ENCODE assay signal across 8 cellular contexts in genomic region chr19:17469371-17470203, GRCh38. TPM values are rescaled to one million over a fixed set of nuclear protein-coding genes. Genes with fewer than 3 reads are reported as not detected.
DNase-seq lines count a peak whose midpoint lies in the region; ATAC-seq and TF ChIP-seq lines count a peak whose summit lies in the region.

No MANE protein-coding gene starts in this region.

- H3K4me1 ChIP-seq in GM23248 (ENCODE audit: insufficient read depth): peaks cover 28% of the 10 kb centered on the region
- peaks cover 19% of the 10 kb centered on the region for H3K4me1 ChIP-seq in SJSA1 (replicated peaks)
- H3K4me1 ChIP-seq in gastroesophageal sphincter: peaks cover 0 to 62% (median 18%) of the 10 kb centered on the region in 3 donors

- H3K9ac ChIP-seq in GM23248: peak overlapping the region; percentile 79

- H3K79me2 ChIP-seq in GM23248 (ENCODE audit: insufficient read depth): peaks cover 39% of the 10 kb centered on the region

- in situ Hi-C loops in GM23248 (cut with MboI): no loop called here

- H4K20me1 ChIP-seq in GM23248 (ENCODE audit: insufficient read depth): no peaks in the 10 kb centered on the region

- 1 to 3% methylated on average over 36 to 45 of the region's 45 CpGs for WGBS in GM23248 (ENCODE audit: low coverage in 1 of 2, low lambda C conversion rate in 2 of 2, missing lambda C conversion rate in 2 of 2), 2 experiments
- WGBS in gastroesophageal sphincter (ENCODE audit: low coverage in 1 of 2), 2 donors: 0% methylated on average over 3 to 7 of the region's 45 CpGs

- no peaks in the 10 kb centered on the region for H3K9me2 ChIP-seq in GM23248 (ENCODE audit: insufficient read depth)

- peak overlapping the region; percentile 84 for H3K4me3 Mint-ChIP-seq in activated naive CD4-positive, alpha-beta T cell treated with anti-CD3 and anti-CD28 coated beads for 36 hours

- no peaks in the 10 kb centered on the region for H3K36me3 Mint-ChIP-seq in activated naive CD4-positive, alpha-beta T cell treated with anti-CD3 and anti-CD28 coated beads for 36 hours (ENCODE audit: low read depth)

- peak overlapping the region; percentile 92 for H2AFZ ChIP-seq in GM23248

- no peak for TF ChIP-seq POLR2A in gastroesophageal sphincter (IDR thresholded peaks at IDR 0.05)

- peak overlapping the region; percentile 10 for H3K27ac Mint-ChIP-seq in activated naive CD4-positive, alpha-beta T cell treated with anti-CD3 and anti-CD28 coated beads for 36 hours

- H3K9me3 Mint-ChIP-seq in activated naive CD4-positive, alpha-beta T cell treated with anti-CD3 and anti-CD28 coated beads for 36 hours: no peaks in the 10 kb centered on the region

- intact Hi-C loops in activated naive CD4-positive, alpha-beta T cell treated with anti-CD3 and anti-CD28 coated beads for 36 hours (cut with micrococcal nuclease): loop anchor here (1.0 to 5.0 kb wide), 6 partner anchors 19 to 463 kb away; partner anchors contain the start of genes CCDC124, COLGALT1, DDA1 and PGLS

- H3K9me3 ChIP-seq in GM23248 (ENCODE audit: low read depth) (no peaks in the 10 kb centered on the region), SJSA1 (replicated peaks) (no peaks in the 10 kb centered on the region), gastroesophageal sphincter (no peaks in the 10 kb centered on the region)

- H3K27ac ChIP-seq in GM23248 (peak overlapping the region; percentile 77), SJSA1 (peak overlapping the region; percentile 57), gastroesophageal sphincter (peak overlapping the region; percentile 59 to 92 (median 90))

- H3K4me3 ChIP-seq in GM23248: peak overlapping the region; percentile 72
- H3K4me3 ChIP-seq in LNCaP clone FGC (ENCODE audit: low read depth, low read length): peak overlapping the region; percentile 71
- peak overlapping the region; percentile 76 for H3K4me3 ChIP-seq in SJSA1
- H3K4me3 ChIP-seq in gastroesophageal sphincter: peak overlapping the region; percentile 76 to 89

- H3K27me3 Mint-ChIP-seq in activated naive CD4-positive, alpha-beta T cell treated with anti-CD3 and anti-CD28 coated beads for 36 hours (ENCODE audit: low read depth): no peaks in the 10 kb centered on the region

- no peak for TF ChIP-seq EP300 in gastroesophageal sphincter (IDR thresholded peaks at IDR 0.05)

- no peaks in the 10 kb centered on the region for H3K36me3 ChIP-seq in GM23248 (ENCODE audit: low read depth)
- no peaks in the 10 kb centered on the region for H3K36me3 ChIP-seq in SJSA1
- H3K36me3 ChIP-seq in gastroesophageal sphincter: no peaks in the 10 kb centered on the region

- 0 out of 2 replicates have a peak, but pooled peaks cover 9% of the 10 kb centered on the region for H3F3A ChIP-seq in GM23248 (ENCODE audit: insufficient read depth)

- no peak for TF ChIP-seq CTCF in LNCaP clone FGC (IDR thresholded peaks at IDR 0.05; ENCODE audit: control insufficient read depth, extremely low read depth, insufficient read depth)
- peak in 1 of 4 experiments; percentile 4 for TF ChIP-seq CTCF in gastroesophageal sphincter (IDR thresholded peaks at IDR 0.05)

- CTCF ChIA-PET in activated naive CD4-positive, alpha-beta T cell treated with anti-CD3 and anti-CD28 coated beads for 36 hours (lab: Charles Lee): interaction anchor here (0.5 to 0.8 kb wide), 2 partner anchors 28 to 87 kb away, joined by 4 to 6 read pairs; no protein-coding TSS in a partner anchor

- H3K4me2 ChIP-seq in GM23248 (ENCODE audit: unreplicated experiment): peak overlapping the region; percentile 90

- peaks cover 26% of the 10 kb centered on the region for H3K4me1 Mint-ChIP-seq in activated naive CD4-positive, alpha-beta T cell treated with anti-CD3 and anti-CD28 coated beads for 36 hours (ENCODE audit: low read depth)

- DNase-seq in Daoy (ENCODE audit: low read depth) (peak; percentile 96), GM23248 (peak; percentile 99), LNCaP clone FGC (ENCODE audit: low read depth) (peak; percentile 89), SJSA1 (ENCODE audit: low read depth in 1 of 2, low spot score in 2 of 2) (peak; percentile 65 to 95), nucleus accumbens (lab: John Stamatoyannopoulos, UW) (peak in 53 of 56 donors; percentile 48 to 99 (median 91)), superior temporal gyrus (ENCODE audit: extremely low spot score) (peak; percentile 68)
- DNase-seq in activated naive CD4-positive, alpha-beta T cell treated with anti-CD3 and anti-CD28 coated beads for 36 hours: peak; percentile 92

- ATAC-seq in gastroesophageal sphincter: peak; percentile 77

- H3K27me3 ChIP-seq in GM23248 (replicated peaks; ENCODE audit: insufficient read depth): no peaks in the 10 kb centered on the region
- H3K27me3 ChIP-seq in SJSA1 (replicated peaks): no peaks in the 10 kb centered on the region
- H3K27me3 ChIP-seq in gastroesophageal sphincter: no peaks in the 10 kb centered on the region

RNA-seq across cellular contexts. Expression of gene SLC27A1, which starts 0.7 kb away (rescaled TPM):
- total RNA-seq in Daoy (2014; rRNA removed; shearing (Covaris generic)): 0.98 and 3.7 TPM in 2 replicates
- total RNA-seq in GM23248 (2014; rRNA removed; shearing (Covaris generic)): 30.0 and 34.0 TPM in 2 replicates
- polyA plus RNA-seq in GM23248 (2016; fragmentation: Nextera tagmentation; extraction: Ambion mirVana): 20.4 and 21.9 TPM in 2 replicates
- 4.0 and 4.8 TPM in 2 replicates for total RNA-seq in SJSA1 (2014; rRNA removed; shearing (Covaris generic))
- total RNA-seq in activated naive CD4-positive, alpha-beta T cell treated with anti-CD3 and anti-CD28 coated beads for 36 hours: 1 to 10 TPM; 1.2 to 1.7 TPM
- total RNA-seq in gastroesophageal sphincter: 10 to 100 TPM; 17.1 to 21.3 (median 19.6) TPM

RNA-seq across cellular contexts. Expression of gene NXNL1, which starts 8.9 kb away (rescaled TPM):
- total RNA-seq in Daoy (2014; rRNA removed; shearing (Covaris generic)): not detected in 2 replicates
- not detected in 2 replicates for total RNA-seq in GM23248 (2014; rRNA removed; shearing (Covaris generic))
- polyA plus RNA-seq in GM23248 (2016; fragmentation: Nextera tagmentation; extraction: Ambion mirVana): not detected in 2 replicates
- not detected in 2 replicates for total RNA-seq in SJSA1 (2014; rRNA removed; shearing (Covaris generic))
- not detected for total RNA-seq in activated naive CD4-positive, alpha-beta T cell treated with anti-CD3 and anti-CD28 coated beads for 36 hours
- total RNA-seq in gastroesophageal sphincter: not detected

RNA-seq across cellular contexts. Expression of gene TMEM221, which starts 21.1 kb away (rescaled TPM):
- total RNA-seq in Daoy (2014; rRNA removed; shearing (Covaris generic)): not detected in 2 replicates
- total RNA-seq in GM23248 (2014; rRNA removed; shearing (Covaris generic)): 0.22 TPM in 1 of 2 replicates, not detected in the other
- 0.30 TPM in 1 of 2 replicates, not detected in the other for polyA plus RNA-seq in GM23248 (2016; fragmentation: Nextera tagmentation; extraction: Ambion mirVana)
- not detected in 2 replicates for total RNA-seq in SJSA1 (2014; rRNA removed; shearing (Covaris generic))
- not detected for total RNA-seq in activated naive CD4-positive, alpha-beta T cell treated with anti-CD3 and anti-CD28 coated beads for 36 hours
- 1 to 10 TPM in 1 of 4 donors, under 1 TPM in 1, not detected in 2; 0.46 to 1.3 TPM for total RNA-seq in gastroesophageal sphincter

RNA-seq across cellular contexts. Expression of gene PGLS, which starts 41.9 kb away (rescaled TPM):
- total RNA-seq in Daoy (2014; rRNA removed; shearing (Covaris generic)): 40.8 and 95.0 TPM in 2 replicates
- 96.0 and 125 TPM in 2 replicates for total RNA-seq in GM23248 (2014; rRNA removed; shearing (Covaris generic))
- polyA plus RNA-seq in GM23248 (2016; fragmentation: Nextera tagmentation; extraction: Ambion mirVana): 135 and 140 TPM in 2 replicates
- 51.5 and 58.5 TPM in 2 replicates for total RNA-seq in SJSA1 (2014; rRNA removed; shearing (Covaris generic))
- 10 to 100 TPM; 54.5 to 58.0 TPM for total RNA-seq in activated naive CD4-positive, alpha-beta T cell treated with anti-CD3 and anti-CD28 coated beads for 36 hours
- total RNA-seq in gastroesophageal sphincter: 10 to 100 TPM; 35.0 to 48.7 (median 39.9) TPM

RNA-seq across cellular contexts. Expression of gene MVB12A, which starts 49.7 kb away (rescaled TPM):
- total RNA-seq in Daoy (2014; rRNA removed; shearing (Covaris generic)): 82.3 and 102 TPM in 2 replicates
- total RNA-seq in GM23248 (2014; rRNA removed; shearing (Covaris generic)): 68.3 and 73.9 TPM in 2 replicates
- polyA plus RNA-seq in GM23248 (2016; fragmentation: Nextera tagmentation; extraction: Ambion mirVana): 49.6 and 55.3 TPM in 2 replicates
- 58.5 and 67.9 TPM in 2 replicates for total RNA-seq in SJSA1 (2014; rRNA removed; shearing (Covaris generic))
- 10 to 100 TPM; 29.3 to 32.1 TPM for total RNA-seq in activated naive CD4-positive, alpha-beta T cell treated with anti-CD3 and anti-CD28 coated beads for 36 hours
- 10 to 100 TPM; 30.8 to 44.7 (median 37.7) TPM for total RNA-seq in gastroesophageal sphincter

Comparison
In these comparisons a context has a peak if more than half of its experiments do, and no peak if none do; other contexts are left out.
1. Peak in every context shown above with its lines: DNase-seq, ATAC-seq, H3K4me3 ChIP-seq and H3K27ac ChIP-seq.